8 cellular contexts compared by ENCODE assay signal in genomic region chr2:68252407-68253210, GRCh38. TPM values are rescaled to one million over a fixed set of nuclear protein-coding genes. Genes with fewer than 3 reads are reported as not detected.
DNase-seq lines count a peak whose midpoint lies in the region; ATAC-seq, FAIRE-seq and TF ChIP-seq lines count a peak whose summit lies in the region.

Gene PPP3R1 (minus strand): TSS chr2:68252532. CDS start chr2:68252127, 405 bp downstream.

- H3K27ac ChIP-seq in small intestine (ENCODE audit: low read depth in 1 of 2, low read length in 1 of 2), result peak within 1 kb of the TSS; percentile 98 to 99

- peak within 1 kb of the TSS; percentile 98 for H3K4me3 Mint-ChIP-seq in WTC11

- H3K36me3 ChIP-seq in bronchial epithelial cell (ENCODE audit: control insufficient read depth, insufficient read depth, low read length) (no peaks in the 10 kb centered on the region), small intestine (ENCODE audit: control insufficient read depth in 2 of 2, insufficient read depth in 2 of 2, low read length in 2 of 2) (no peaks in the 10 kb centered on the region)

- H3K4me3 ChIP-seq in AG04449 (ENCODE audit: low read depth, low read length), result peak within 1 kb of the TSS; percentile 87
- H3K4me3 ChIP-seq in bronchial epithelial cell (ENCODE audit: low read depth, low read length), result peak within 1 kb of the TSS; percentile 93
- H3K4me3 ChIP-seq in small intestine (ENCODE audit: low read depth in 1 of 2, low read length in 2 of 2), result peak within 1 kb of the TSS; percentile 98

- H3K27me3 Mint-ChIP-seq in WTC11 (ENCODE audit: low read depth), result no peaks in the 10 kb centered on the region

- DNase-seq in AG04449 (ENCODE audit: low read depth, low spot score) (peak; percentile 64), NCI-H2227 treated with DMSO at 0.1 percent for 48 hours (lab: John Stamatoyannopoulos, UW) (peak; percentile 84), WTC11 (ENCODE audit: low spot score) (peak; percentile 93), bronchial epithelial cell (ENCODE audit: low read depth) (peak; percentile 82), iPS-NIHi11 (ENCODE audit: low spot score) (peak; percentile 91), small intestine (peak; percentile 96)

- H3K9me3 Mint-ChIP-seq in WTC11, result no peaks in the 10 kb centered on the region

- POLR2A ChIA-PET in AG04449 (lab: Yijun Ruan, JAX), result interaction anchor here (0.5 to 1.1 kb wide), 6 partner anchors 9 to 127 kb away, joined by 3 to 5 read pairs (median 3); partner anchors contain the start of genes CNRIP1 and PNO1
- POLR2A ChIA-PET in WTC11 (lab: Charles Lee), result interaction anchor here (1.0 kb wide), 1 partner anchor 96 kb away, joined by 3 read pairs; no protein-coding TSS in a partner anchor

- no peak for TF ChIP-seq CTCF in AG04449 (IDR thresholded peaks at IDR 0.05; ENCODE audit: insufficient read depth, low read length, missing control alignments)
- TF ChIP-seq CTCF in WTC11 (IDR thresholded peaks at IDR 0.05), result no peak
- TF ChIP-seq CTCF in bronchial epithelial cell (IDR thresholded peaks at IDR 0.05; ENCODE audit: insufficient read depth, low read length, severe bottlenecking), result no peak

- no peaks in the 10 kb centered on the region for H3K9me3 ChIP-seq in small intestine (ENCODE audit: control insufficient read depth, low read depth)

- H3K27me3 ChIP-seq in bronchial epithelial cell (ENCODE audit: control insufficient read depth, insufficient read depth, low read length), result no peaks in the 10 kb centered on the region
- H3K27me3 ChIP-seq in small intestine (ENCODE audit: control insufficient read depth in 2 of 2, insufficient read depth in 2 of 2, low read length in 2 of 2), result no peaks in the 10 kb centered on the region

- FAIRE-seq in bronchial epithelial cell (lab: Jason Lieb, UNC) (no peak), small intestine (lab: Jason Lieb, UNC) (no peak)

- peaks cover 28% of the 10 kb centered on the region for H3K4me1 Mint-ChIP-seq in WTC11

- CTCF ChIA-PET in AG04449 (lab: Yijun Ruan, JAX) (interaction anchor here (1.2 to 5.5 kb wide), 4 partner anchors 40 to 189 kb away, joined by 3 to 50 read pairs (median 6); no protein-coding TSS in a partner anchor), WTC11 (lab: Charles Lee) (interaction anchor here (0.6 to 1.5 kb wide), 9 partner anchors 9 to 105 kb away, joined by 3 to 8 read pairs (median 3); partner anchors contain the start of gene CNRIP1)

- peaks cover 7% of the 10 kb centered on the region for H3K36me3 Mint-ChIP-seq in WTC11

- peak within 1 kb of the TSS; percentile 100 for H3K27ac Mint-ChIP-seq in WTC11

- WGBS in small intestine, 3 donors, result 0 to 1% (median 0%) methylated on average over 44 to 77 of the region's 77 CpGs

- ATAC-seq in GM18907 (IDR thresholded peaks at IDR 0.05; ENCODE audit: unreplicated experiment) (peak; percentile 79), HG03139 (IDR thresholded peaks at IDR 0.05; ENCODE audit: unreplicated experiment) (peak; percentile 83), WTC11 (peak; percentile 90)

- peaks cover 5 to 11% of the 10 kb centered on the region in 2 donors for H3K4me1 ChIP-seq in small intestine (ENCODE audit: control insufficient read depth in 2 of 2, insufficient read depth in 1 of 2, low read depth in 1 of 2, low read length in 1 of 2)

TF ChIP-seq in WTC11, 78 proteins besides CTCF, POLR2A, EP300 and RAD21 (continues in another document):
- no peak for TF ChIP-seq ZSCAN18 (CRISPR knock-in tag; IDR thresholded peaks at IDR 0.05)
- TF ChIP-seq IRF2 (CRISPR knock-in tag; IDR thresholded peaks at IDR 0.05; ENCODE audit: borderline replicate concordance, low read depth), result no peak
- no peak for TF ChIP-seq TP53 (CRISPR knock-in tag; IDR thresholded peaks at IDR 0.05)
- no peak for TF ChIP-seq JAZF1 (CRISPR knock-in tag; IDR thresholded peaks at IDR 0.05)
- TF ChIP-seq PRRX2 (CRISPR knock-in tag; IDR thresholded peaks at IDR 0.05), result no peak
- no peak for TF ChIP-seq TCF7 (CRISPR knock-in tag; IDR thresholded peaks at IDR 0.05; ENCODE audit: low read depth)
- TF ChIP-seq, protein P1, sequence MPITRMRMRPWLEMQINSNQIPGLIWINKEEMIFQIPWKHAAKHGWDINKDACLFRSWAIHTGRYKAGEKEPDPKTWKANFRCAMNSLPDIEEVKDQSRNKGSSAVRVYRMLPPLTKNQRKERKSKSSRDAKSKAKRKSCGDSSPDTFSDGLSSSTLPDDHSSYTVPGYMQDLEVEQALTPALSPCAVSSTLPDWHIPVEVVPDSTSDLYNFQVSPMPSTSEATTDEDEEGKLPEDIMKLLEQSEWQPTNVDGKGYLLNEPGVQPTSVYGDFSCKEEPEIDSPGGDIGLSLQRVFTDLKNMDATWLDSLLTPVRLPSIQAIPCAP (CRISPR knock-in tag; IDR thresholded peaks at IDR 0.05), result no peak
- no peak for TF ChIP-seq ZNF138 (CRISPR knock-in tag; conservative IDR thresholded peaks at IDR 0.05)
- TF ChIP-seq ZNF671 (CRISPR knock-in tag; IDR thresholded peaks at IDR 0.05), result no peak
- TF ChIP-seq, protein P2, sequence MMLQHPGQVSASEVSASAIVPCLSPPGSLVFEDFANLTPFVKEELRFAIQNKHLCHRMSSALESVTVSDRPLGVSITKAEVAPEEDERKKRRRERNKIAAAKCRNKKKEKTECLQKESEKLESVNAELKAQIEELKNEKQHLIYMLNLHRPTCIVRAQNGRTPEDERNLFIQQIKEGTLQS (CRISPR knock-in tag; conservative IDR thresholded peaks at IDR 0.05), result no peak
- TF ChIP-seq, protein P3, sequence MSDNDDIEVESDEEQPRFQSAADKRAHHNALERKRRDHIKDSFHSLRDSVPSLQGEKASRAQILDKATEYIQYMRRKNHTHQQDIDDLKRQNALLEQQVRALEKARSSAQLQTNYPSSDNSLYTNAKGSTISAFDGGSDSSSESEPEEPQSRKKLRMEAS (CRISPR knock-in tag; IDR thresholded peaks at IDR 0.05), result peak; percentile 73; the same call in 1 of the 2 replicates
- no peak for TF ChIP-seq NR2C2 (CRISPR knock-in tag; IDR thresholded peaks at IDR 0.05)
- TF ChIP-seq MYBL2 (CRISPR knock-in tag; IDR thresholded peaks at IDR 0.05), result peak; percentile 73; the same call in 1 of the 2 replicates
- peak; percentile 96 for TF ChIP-seq SP1 (CRISPR knock-in tag; conservative IDR thresholded peaks at IDR 0.05)
- peak; percentile 95 for TF ChIP-seq USF2 (CRISPR knock-in tag; IDR thresholded peaks at IDR 0.05)
- TF ChIP-seq, protein P4, sequence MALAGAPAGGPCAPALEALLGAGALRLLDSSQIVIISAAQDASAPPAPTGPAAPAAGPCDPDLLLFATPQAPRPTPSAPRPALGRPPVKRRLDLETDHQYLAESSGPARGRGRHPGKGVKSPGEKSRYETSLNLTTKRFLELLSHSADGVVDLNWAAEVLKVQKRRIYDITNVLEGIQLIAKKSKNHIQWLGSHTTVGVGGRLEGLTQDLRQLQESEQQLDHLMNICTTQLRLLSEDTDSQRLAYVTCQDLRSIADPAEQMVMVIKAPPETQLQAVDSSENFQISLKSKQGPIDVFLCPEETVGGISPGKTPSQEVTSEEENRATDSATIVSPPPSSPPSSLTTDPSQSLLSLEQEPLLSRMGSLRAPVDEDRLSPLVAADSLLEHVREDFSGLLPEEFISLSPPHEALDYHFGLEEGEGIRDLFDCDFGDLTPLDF (CRISPR knock-in tag; IDR thresholded peaks at IDR 0.05), result no peak
- no peak for TF ChIP-seq KAT7 (CRISPR knock-in tag; IDR thresholded peaks at IDR 0.05; ENCODE audit: borderline replicate concordance)
- TF ChIP-seq, protein P5, sequence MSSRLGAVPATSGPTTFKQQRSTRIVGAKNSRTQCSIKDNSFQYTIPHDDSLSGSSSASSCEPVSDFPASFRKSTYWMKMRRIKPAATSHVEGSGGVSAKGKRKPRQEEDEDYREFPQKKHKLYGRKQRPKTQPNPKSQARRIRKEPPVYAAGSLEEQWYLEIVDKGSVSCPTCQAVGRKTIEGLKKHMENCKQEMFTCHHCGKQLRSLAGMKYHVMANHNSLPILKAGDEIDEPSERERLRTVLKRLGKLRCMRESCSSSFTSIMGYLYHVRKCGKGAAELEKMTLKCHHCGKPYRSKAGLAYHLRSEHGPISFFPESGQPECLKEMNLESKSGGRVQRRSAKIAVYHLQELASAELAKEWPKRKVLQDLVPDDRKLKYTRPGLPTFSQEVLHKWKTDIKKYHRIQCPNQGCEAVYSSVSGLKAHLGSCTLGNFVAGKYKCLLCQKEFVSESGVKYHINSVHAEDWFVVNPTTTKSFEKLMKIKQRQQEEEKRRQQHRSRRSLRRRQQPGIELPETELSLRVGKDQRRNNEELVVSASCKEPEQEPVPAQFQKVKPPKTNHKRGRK (CRISPR knock-in tag; IDR thresholded peaks at IDR 0.05; ENCODE audit: borderline replicate concordance), result no peak
- TF ChIP-seq FOXP1 (CRISPR knock-in tag; IDR thresholded peaks at IDR 0.05; ENCODE audit: borderline replicate concordance), result peak; percentile 52; the same call in 1 of the 2 replicates

RNA-seq across cellular contexts. Expression of gene PPP3R1, which starts in this region (rescaled TPM):
- total RNA-seq in WTC11 (2021) (53.7 to 61.4 TPM (median 54.3 TPM) in 3 replicates), bronchial epithelial cell (19.2 and 26.5 TPM in 2 replicates)
- polyA plus RNA-seq in small intestine, result 10 to 100 TPM; 18.1 to 25.9 (median 19.0) TPM

Comparison
In these comparisons a context has a peak if more than half of its experiments do, and no peak if none do; other contexts are left out.
1. Peak in every context shown above with its lines: DNase-seq, ATAC-seq, H3K4me3 ChIP-seq and H3K27ac ChIP-seq.